Comparison of ENCODE assay signal across 21 cellular contexts in the genomic region with DNA sequence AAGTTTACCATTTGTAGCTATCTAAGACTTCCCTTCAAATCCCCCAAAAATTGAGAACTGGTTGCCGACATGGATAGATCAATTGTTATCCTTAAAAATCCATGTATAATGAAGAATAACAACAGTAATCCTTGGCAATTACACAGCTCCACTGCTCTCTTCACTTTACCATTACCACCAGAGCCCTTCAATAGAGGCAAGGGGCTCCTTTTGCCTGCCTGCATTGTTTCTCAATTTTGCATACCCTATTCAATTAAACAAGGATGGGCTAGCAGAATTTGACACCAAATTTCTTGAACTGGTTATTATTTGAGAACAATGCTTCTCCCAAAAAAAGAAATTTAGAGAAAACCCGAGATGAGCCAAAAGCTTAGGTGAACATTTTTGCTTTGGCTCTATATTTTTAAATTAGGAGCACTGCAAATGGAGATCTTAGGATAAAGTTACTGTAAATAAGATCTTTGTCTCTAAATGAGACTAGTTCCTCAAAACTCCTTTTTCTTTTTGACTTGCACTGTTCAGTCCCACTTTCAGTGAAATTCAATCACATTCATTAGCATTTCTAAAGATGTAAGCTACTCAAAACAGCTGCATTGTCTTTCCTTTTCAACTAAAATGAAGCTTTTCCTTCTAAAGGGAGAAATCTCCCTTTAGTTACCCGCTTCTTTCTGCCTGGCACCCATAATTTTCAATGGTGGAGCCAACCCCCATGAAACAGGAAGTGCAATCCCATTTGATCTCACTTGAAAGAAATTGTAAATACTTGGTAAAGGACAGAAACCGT.
"Had no signal": no experiment of that assay in that cellular context is flagged by ENCODE, and none has a peak within 500 bp of the region (broad histone marks: within the 10 kb centered on the region; RNA-seq: fewer than 3 reads in every experiment).

No MANE protein-coding gene starts in this region.

- H3K4me1 Mint-ChIP-seq: naive B cell, nephron had no signal

- H3K4me3 ChIP-seq: esophagus muscularis mucosa, gastroesophageal sphincter, ovary, stomach, thoracic aorta, transverse colon had no signal

- H3K27me3 ChIP-seq: esophagus muscularis mucosa, ovary, stomach, transverse colon had no signal

- H3K36me3 ChIP-seq: esophagus muscularis mucosa, gastroesophageal sphincter, ovary, stomach, thoracic aorta, transverse colon had no signal

- FAIRE-seq: colon, small intestine had no signal

- H3K9me3 Mint-ChIP-seq: dendritic cell treated with granulocyte-macrophage colony-stimulating factor and Interleukin-4, amounts not matched to agents 40 ng/mL and 50 ng/mL, for 4 days; naive B cell; nephron had no signal

- H3K27ac Mint-ChIP-seq: dendritic cell treated with granulocyte-macrophage colony-stimulating factor and Interleukin-4, amounts not matched to agents 40 ng/mL and 50 ng/mL, for 4 days; effector memory CD8-positive, alpha-beta T cell; nephron had no signal

- H3K27ac ChIP-seq: epithelial cell of prostate, esophagus muscularis mucosa, gastroesophageal sphincter, ovary, stomach, thoracic aorta, transverse colon had no signal

- H3K27me3 Mint-ChIP-seq: dendritic cell treated with granulocyte-macrophage colony-stimulating factor and Interleukin-4, amounts not matched to agents 40 ng/mL and 50 ng/mL, for 4 days; effector memory CD8-positive, alpha-beta T cell had no signal

- H3K36me3 Mint-ChIP-seq: naive B cell had no signal

- DNase-seq: effector memory CD8-positive, alpha-beta T cell; glutamatergic neuron; left colon; mesendoderm; naive B cell; nucleus accumbens; ovary; right cardiac atrium; small intestine; stimulated activated CD4-positive, alpha-beta T cell treated with anti-CD3 and anti-CD28 coated beads, Interleukin-12 subunit alpha, Interleukin-12 subunit beta, amount 100 ng/mL, for 4 hours; stimulated activated naive CD4-positive, alpha-beta T cell; stomach; substantia nigra; transverse colon had no signal

- H3K9me3 ChIP-seq: esophagus muscularis mucosa, gastroesophageal sphincter, ovary, stomach, thoracic aorta, transverse colon had no signal

- H3K4me3 Mint-ChIP-seq: dendritic cell treated with granulocyte-macrophage colony-stimulating factor and Interleukin-4, amounts not matched to agents 40 ng/mL and 50 ng/mL, for 4 days; effector memory CD8-positive, alpha-beta T cell; naive B cell; nephron had no signal

- ATAC-seq: effector memory CD8-positive, alpha-beta T cell; gastroesophageal sphincter; left colon; right cardiac atrium had no signal

- H3K4me1 ChIP-seq: gastroesophageal sphincter, stomach, transverse colon had no signal
